26 cellular contexts compared by ENCODE assay signal in genomic region chr10:95815133-95815532, GRCh38. TPM values are rescaled to one million over a fixed set of nuclear protein-coding genes. Genes with fewer than 3 reads are reported as not detected.
A peak's percentile ranks its signal among the peaks of the same experiment; 100 is the strongest.
DNase-seq lines count a peak whose midpoint lies in the region; FAIRE-seq and TF ChIP-seq lines count a peak whose summit lies in the region.
"Had no signal": no experiment of that assay in that cellular context is flagged by ENCODE, and none has a peak within 500 bp of the region (broad histone marks: within the 10 kb centered on the region; RNA-seq: fewer than 3 reads in every experiment).

No MANE protein-coding gene starts in this region.

- H3K4ac ChIP-seq in mesenchymal stem cell (ENCODE audit: low read depth in 1 of 2, low read length in 2 of 2): no peak overlapping the region

- H4K20me1 ChIP-seq in mammary epithelial cell (ENCODE audit: insufficient read depth, low read length): no peaks in the 10 kb centered on the region

- no peak for DNase-seq in breast epithelium (ENCODE audit: low spot score in 2 of 2)
- no peak for DNase-seq in mammary epithelial cell
- no peak for DNase-seq in caudate nucleus (lab: John Stamatoyannopoulos, UW)
- no peak for DNase-seq in mesenchymal stem cell
- no peak for DNase-seq in suprapubic skin (ENCODE audit: low spot score in 2 of 2)
- DNase-seq in NCI-H1105 treated with DMSO at 0.1 percent for 48 hours (lab: John Stamatoyannopoulos, UW): no peak
- DNase-seq in HTR-8/SVneo (ENCODE audit: insufficient read length, low spot score): no peak
- no peak for DNase-seq in OCI-M2 (lab: John Stamatoyannopoulos, UW; ENCODE audit: unreplicated experiment)
- DNase-seq: 8988T; activated CD4-positive, alpha-beta T cell treated with anti-CD3 and anti-CD28 coated beads for 48 hours; activated naive CD8-positive, alpha-beta T cell treated with anti-CD3 and anti-CD28 coated beads, Interleukin-2, amount 50 U/mL, for 24 hours; activated T-cell treated with anti-CD3 and anti-CD28 coated beads, Interleukin-2, amount 50 U/mL, for 48 hours; CD8-positive, alpha-beta T cell; GOT3; HFFc6; kidney; lower lobe of right lung; NCI-H1048; NCI-H187; psoas muscle; stimulated activated CD4-positive, alpha-beta T cell treated with anti-CD3 and anti-CD28 coated beads, Interleukin-15, amount 100 ng/mL, for 24 hours; stimulated activated naive CD8-positive, alpha-beta T cell treated with anti-CD3 and anti-CD28 coated beads, Interleukin-15, Interleukin-2, amounts not matched to agents 100 U/mL and 50 U/mL, for 24 hours; T-helper 17 cell; tibial artery had no signal

- H3K79me2 ChIP-seq in mammary epithelial cell (ENCODE audit: insufficient read depth, low read length): no peaks in the 10 kb centered on the region

- H2BK15ac ChIP-seq in mesenchymal stem cell (ENCODE audit: low read depth, poor library complexity, severe bottlenecking): no peak overlapping the region

- CTCF ChIA-PET in mammary epithelial cell (lab: Charles Lee; ENCODE audit: low non-redundant PET): no interaction called here

- in situ Hi-C loops in mammary epithelial cell (cut with MboI; ENCODE audit: low sequenced_read_pairs in 2 of 2): no loop called here

- dilution Hi-C loops in mammary epithelial cell (cut with HindIII; ENCODE audit: low sequenced_read_pairs): no loop called here

- intact Hi-C loops in breast epithelium (cut with DNase I; ENCODE audit: low total_unique reads): no loop called here
- intact Hi-C loops in mammary epithelial cell (cut with micrococcal nuclease): no loop called here

- H4K91ac ChIP-seq in mesenchymal stem cell (ENCODE audit: low read length): peak overlapping the region; percentile 36

- H3K4me3 ChIP-seq in breast epithelium (no peak overlapping the region), mammary epithelial cell (replicated peaks in 1 of 3; ENCODE audit: insufficient read depth in 1 of 3, low read depth in 2 of 3, low read length in 3 of 3) (no peak overlapping the region), mesenchymal stem cell (ENCODE audit: insufficient read depth in 1 of 2, low read depth in 1 of 2, low read length in 2 of 2) (no peak overlapping the region), suprapubic skin (no peak overlapping the region)
- H3K4me3 ChIP-seq: lower lobe of right lung, psoas muscle, SJSA1, tibial artery had no signal

- no peak for FAIRE-seq in HTR-8/SVneo (lab: Jason Lieb, UNC)
- FAIRE-seq: kidney had no signal

- peak overlapping the region in 1 of 2 experiments; percentile 12 for H2BK12ac ChIP-seq in mesenchymal stem cell (ENCODE audit: low read length in 2 of 2)

- H2BK5ac ChIP-seq in mesenchymal stem cell (ENCODE audit: low read depth, low read length, poor library complexity, severe bottlenecking): no peak overlapping the region

- H3K14ac ChIP-seq in mesenchymal stem cell (ENCODE audit: low read length in 2 of 2): no peak overlapping the region

- H2AK5ac ChIP-seq in mesenchymal stem cell (ENCODE audit: low read length, severe bottlenecking): no peak overlapping the region

- 64% methylated on average over 2 of the region's 2 CpGs for WGBS in mammary epithelial cell (ENCODE audit: low coverage, missing lambda C conversion rate)
- 97% methylated on average over 2 of the region's 2 CpGs for WGBS in mesenchymal stem cell
- 60% methylated on average over 2 of the region's 2 CpGs for WGBS in suprapubic skin

- H3K27me3 ChIP-seq in breast epithelium (no peaks in the 10 kb centered on the region), mammary epithelial cell (ENCODE audit: insufficient read depth, low read length) (no peaks in the 10 kb centered on the region), mesenchymal stem cell (ENCODE audit: control insufficient read depth in 1 of 2, insufficient read depth in 1 of 2, low read length in 2 of 2) (no peaks in the 10 kb centered on the region), suprapubic skin (no peaks in the 10 kb centered on the region)
- H3K27me3 ChIP-seq: SJSA1, tibial artery had no signal

- peak overlapping the region; percentile 41 to 77 for H3K27ac ChIP-seq in breast epithelium
- H3K27ac ChIP-seq in mammary epithelial cell (ENCODE audit: insufficient read depth, low read depth, low read length): no peak overlapping the region
- H3K27ac ChIP-seq in caudate nucleus (ENCODE audit: low read depth, low read length): peak overlapping the region; percentile 48
- no peak overlapping the region for H3K27ac ChIP-seq in mesenchymal stem cell (ENCODE audit: low read length, poor library complexity, severe bottlenecking)
- H3K27ac ChIP-seq in suprapubic skin: peak overlapping the region; percentile 79
- H3K27ac ChIP-seq: lower lobe of right lung, psoas muscle had no signal

- H3K36me3 ChIP-seq in breast epithelium (no peaks in the 10 kb centered on the region), mammary epithelial cell (ENCODE audit: insufficient read depth, low read length) (no peaks in the 10 kb centered on the region), mesenchymal stem cell (ENCODE audit: control insufficient read depth in 1 of 2, insufficient read depth in 2 of 2, low read depth in 1 of 2, low read length in 2 of 2) (no peaks in the 10 kb centered on the region), suprapubic skin (no peaks in the 10 kb centered on the region)
- H3K36me3 ChIP-seq: lower lobe of right lung, SJSA1 had no signal

- H3K9me3 ChIP-seq in breast epithelium (no peaks in the 10 kb centered on the region), mammary epithelial cell (replicated peaks; ENCODE audit: insufficient read depth, low read length) (no peaks in the 10 kb centered on the region), mesenchymal stem cell (ENCODE audit: control insufficient read depth, low read length) (no peaks in the 10 kb centered on the region), suprapubic skin (no peaks in the 10 kb centered on the region)
- H3K9me3 ChIP-seq: lower lobe of right lung, psoas muscle, SJSA1, tibial artery had no signal

- no peak for TF ChIP-seq EP300 in suprapubic skin (IDR thresholded peaks at IDR 0.05)

- no peak overlapping the region for H3K4me2 ChIP-seq in mammary epithelial cell (ENCODE audit: insufficient read depth, low read depth, low read length)
- H3K4me2 ChIP-seq in mesenchymal stem cell (ENCODE audit: low read length, poor library complexity, severe bottlenecking): no peak overlapping the region

- H2BK120ac ChIP-seq in mesenchymal stem cell (ENCODE audit: low read depth, low read length): no peak overlapping the region

- no peaks in the 10 kb centered on the region for H3K79me1 ChIP-seq in mesenchymal stem cell (replicated peaks; ENCODE audit: low read length, poor library complexity, severe bottlenecking)

- H3K4me1 ChIP-seq in breast epithelium (peaks cover 0 to 2% of the 10 kb centered on the region in 2 donors), mammary epithelial cell (ENCODE audit: insufficient read depth, low read length) (peaks cover 18% of the 10 kb centered on the region), mesenchymal stem cell (ENCODE audit: control insufficient read depth, insufficient read depth, low read depth, low read length) (peaks cover 2% of the 10 kb centered on the region), suprapubic skin (peaks cover 39% of the 10 kb centered on the region)
- H3K4me1 ChIP-seq: psoas muscle had no signal

- no TSS peak for BruUV-seq in mammary epithelial cell (replicated peaks; lab: Mats Ljungman, UMichigan)

- H3K18ac ChIP-seq in mesenchymal stem cell (ENCODE audit: low read depth in 1 of 2, low read length in 2 of 2): peak overlapping the region; percentile 11 to 54

- no peak for TF ChIP-seq CTCF in breast epithelium (IDR thresholded peaks at IDR 0.05)
- no peak for TF ChIP-seq CTCF in mammary epithelial cell (conservative IDR thresholded peaks at IDR 0.05 in 1 of 2, IDR thresholded peaks at IDR 0.05 in 1 of 2; ENCODE audit: extremely low read depth in 1 of 2, insufficient read depth in 1 of 2, low read depth in 1 of 2, low read length in 2 of 2)
- TF ChIP-seq CTCF in suprapubic skin (IDR thresholded peaks at IDR 0.05): no peak

- no peak overlapping the region for H3K9ac ChIP-seq in mammary epithelial cell (ENCODE audit: insufficient read depth, low read length)
- no peak overlapping the region for H3K9ac ChIP-seq in mesenchymal stem cell (ENCODE audit: low read length)

- TF ChIP-seq POLR2A in breast epithelium (IDR thresholded peaks at IDR 0.05) (no peak), suprapubic skin (IDR thresholded peaks at IDR 0.05) (no peak)

- H2AFZ ChIP-seq in mammary epithelial cell (ENCODE audit: low read depth, low read length) (no peak overlapping the region), mesenchymal stem cell (ENCODE audit: low read depth, low read length) (no peak overlapping the region)

- H3K23ac ChIP-seq in mesenchymal stem cell (ENCODE audit: low read length in 2 of 2): no peak overlapping the region

- H4K8ac ChIP-seq in mesenchymal stem cell (ENCODE audit: low read length): no peak overlapping the region

RNA-seq across cellular contexts. Expression of gene ENTPD1, which starts 59.2 kb away (rescaled TPM):
- 10 to 100 TPM; 17.4 to 26.9 (median 18.4) TPM for total RNA-seq in breast epithelium
- under 1 TPM in 1 of 2 donors, not detected in 1; 0.17 TPM for total RNA-seq in mammary epithelial cell
- polyA plus RNA-seq in mammary epithelial cell: not detected
- not detected for polyA minus RNA-seq in mammary epithelial cell
- polyA plus RNA-seq in mesenchymal stem cell (2013, experiment 1 of 2): 7.0 TPM
- polyA plus RNA-seq in mesenchymal stem cell (2013, experiment 2 of 2): 6.8 TPM
- total RNA-seq in suprapubic skin: 10 to 100 TPM in 3 of 4 donors, 1 to 10 TPM in 1; 6.3 to 18.9 (median 12.5) TPM
- total RNA-seq: HFFc6, RPMI7951, SJSA1 had no signal

Comparison
In these comparisons a context has a peak if more than half of its experiments do, and no peak if none do; other contexts are left out.
1. H3K27ac ChIP-seq: peak in breast epithelium (2 of 2), caudate nucleus (single experiment) and suprapubic skin (single experiment); none in mammary epithelial cell (single experiment) and mesenchymal stem cell (single experiment).
2. RNA of gene ENTPD1, which starts 59.2 kb away (total RNA-seq): 17.4 to 26.9 TPM in breast epithelium and 6.3 to 18.9 TPM in suprapubic skin; 0.17 TPM in mammary epithelial cell; every median in the first group is over 4 times any median in the second.